In genomic region chr15:75451202-75451673, GRCh38 we compare ENCODE assay signal across 8 cellular contexts.
A peak's percentile ranks its signal among the peaks of the same experiment; 100 is the strongest.
DNase-seq lines count a peak whose midpoint lies in the region; ATAC-seq and TF ChIP-seq lines count a peak whose summit lies in the region.

No MANE protein-coding gene starts in this region.

- ATAC-seq in GM21786 (IDR thresholded peaks at IDR 0.05; ENCODE audit: unreplicated experiment) (no peak), HG03108 (IDR thresholded peaks at IDR 0.05; ENCODE audit: unreplicated experiment) (no peak)

- DNase-seq in caudate nucleus (lab: John Stamatoyannopoulos, UW) (no peak), C1 segment of cervical spinal cord (lab: John Stamatoyannopoulos, UW) (no peak)
- DNase-seq in activated CD4-positive, alpha-beta T cell treated with anti-CD3 and anti-CD28 coated beads for 48 hours = no peak

- H3K4me1 ChIP-seq in HUES6 (ENCODE audit: control insufficient read depth, insufficient read depth, low read length) (peaks cover 10% of the 10 kb centered on the region), mucosa of rectum (ENCODE audit: control insufficient read depth in 2 of 2, insufficient read depth in 2 of 2, low read length in 2 of 2) (peaks cover 27 to 32% of the 10 kb centered on the region in 2 donors)

- H3K9me3 ChIP-seq in HUES6 (ENCODE audit: control insufficient read depth, insufficient read depth, low read depth, low read length) (no peaks in the 10 kb centered on the region), mucosa of rectum (ENCODE audit: control insufficient read depth in 2 of 2, low read length in 2 of 2) (no peaks in the 10 kb centered on the region)

- H3K36me3 ChIP-seq in HUES6 (ENCODE audit: control insufficient read depth, insufficient read depth, low read length) (peaks cover 8% of the 10 kb centered on the region; the same call in 1 of the 2 replicates), mucosa of rectum (ENCODE audit: control insufficient read depth in 2 of 2, insufficient read depth in 2 of 2, low read length in 2 of 2) (peaks cover 0 to 5% of the 10 kb centered on the region in 2 donors)

- H3K27ac ChIP-seq in 22Rv1 (peak overlapping the region; percentile 98), HUES6 (ENCODE audit: low read depth, low read length) (peak overlapping the region; percentile 87; the same call in 1 of the 2 replicates), caudate nucleus (ENCODE audit: low read depth, low read length) (peak overlapping the region; percentile 94), mucosa of rectum (ENCODE audit: low read depth in 2 of 2, low read length in 2 of 2) (peak overlapping the region; percentile 99)

- peak overlapping the region; percentile 93 for H3K4me3 ChIP-seq in HUES6 (ENCODE audit: low read depth, low read length)
- peak overlapping the region; percentile 76 to 78 for H3K4me3 ChIP-seq in mucosa of rectum (ENCODE audit: low read length in 2 of 2)

- H3K9ac ChIP-seq in HUES6 (ENCODE audit: low read length) = peak overlapping the region; percentile 86
- H3K9ac ChIP-seq in mucosa of rectum (ENCODE audit: low read depth in 1 of 2, low read length in 2 of 2) = peak overlapping the region; percentile 47 to 77

- H3K27me3 ChIP-seq in HUES6 (ENCODE audit: control insufficient read depth, insufficient read depth, low read length) = no peaks in the 10 kb centered on the region
- H3K27me3 ChIP-seq in mucosa of rectum (ENCODE audit: control insufficient read depth in 2 of 2, insufficient read depth in 2 of 2, low read length in 2 of 2) = no peaks in the 10 kb centered on the region

- no peak for TF ChIP-seq CTCF in 22Rv1 (IDR thresholded peaks at IDR 0.05)
